In the genomic region with DNA sequence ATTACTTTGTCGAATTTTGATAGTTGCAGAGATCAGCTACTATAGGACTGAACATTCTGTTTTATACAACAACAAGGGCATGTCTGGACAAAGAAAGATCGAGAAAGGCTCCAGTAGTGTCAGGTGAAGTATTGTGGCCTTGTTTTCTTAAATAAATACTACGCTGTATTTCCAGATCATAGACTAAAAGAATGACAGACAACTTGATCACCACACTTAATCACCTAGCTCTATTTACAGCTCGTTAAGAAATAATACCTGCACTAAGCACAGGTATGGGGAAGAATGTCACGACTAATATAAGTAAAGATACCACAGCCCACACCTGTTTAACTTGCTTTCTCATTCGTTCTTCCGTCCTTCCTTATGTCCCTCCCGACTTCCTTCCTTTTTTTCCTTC, we compare ENCODE assay signal across 27 cellular contexts.
DNase-seq lines count a peak whose midpoint lies in the region; FAIRE-seq and TF ChIP-seq lines count a peak whose summit lies in the region.
"Had no signal": no experiment of that assay in that cellular context is flagged by ENCODE, and none has a peak within 500 bp of the region (broad histone marks: within the 10 kb centered on the region; RNA-seq: fewer than 3 reads in every experiment).

No MANE protein-coding gene starts in this region.

- H3K4me1 Mint-ChIP-seq in nephron = peaks cover 9% of the 10 kb centered on the region
- H3K4me1 Mint-ChIP-seq: activated T-helper 17 cell treated with anti-CD3 and anti-CD28 coated beads, Interleukin-2, amount 50 U/mL, for 72 hours had no signal

- H3K9me3 Mint-ChIP-seq in nephron = no peaks in the 10 kb centered on the region
- H3K9me3 Mint-ChIP-seq: activated T-helper 17 cell treated with anti-CD3 and anti-CD28 coated beads, Interleukin-2, amount 50 U/mL, for 72 hours; brain had no signal

- peak; percentile 37 for DNase-seq in DMS114 treated with DMSO at 0.1 percent for 48 hours (lab: John Stamatoyannopoulos, UW; ENCODE audit: unreplicated experiment)
- peak; percentile 39 to 45 for DNase-seq in NCI-H526 (lab: John Stamatoyannopoulos, UW)
- peak; percentile 56 for DNase-seq in bronchial epithelial cell (ENCODE audit: low read depth)
- DNase-seq in HCEC 1CT = no peak
- DNase-seq in kidney = no peak
- no peak for DNase-seq in HAP-1 (ENCODE audit: low spot score in 2 of 2)
- DNase-seq: activated CD4-positive, alpha-beta T cell treated with anti-CD3 and anti-CD28 coated beads for 48 hours; activated naive CD4-positive, alpha-beta T cell treated with anti-CD3 and anti-CD28 coated beads, Interleukin-2, amount 50 U/mL, for 16 hours; amniotic stem cell; KG1; left ventricle myocardium inferior; NCI-H1417 treated with DMSO at 0.1 percent for 48 hours; NCI-H2029 treated with DMSO at 0.1 percent for 48 hours; NCI-H226; right cardiac atrium; stimulated activated CD4-positive, alpha-beta T cell treated with anti-CD3 and anti-CD28 coated beads, Interleukin-1b, Interleukin-23, amount 100 ng/mL, for 48 hours; stimulated activated naive CD4-positive, alpha-beta T cell treated with Interleukin-2 at 50 U/mL for 16 hours; T-helper 2 cell; testis had no signal

- H3K27ac Mint-ChIP-seq in nephron = peak overlapping the region in 2 of 3 experiments; percentile 4 to 42
- H3K27ac Mint-ChIP-seq: activated T-helper 17 cell treated with anti-CD3 and anti-CD28 coated beads, Interleukin-2, amount 50 U/mL, for 72 hours had no signal

- no peaks in the 10 kb centered on the region for H3K27me3 ChIP-seq in bronchial epithelial cell (ENCODE audit: control insufficient read depth, insufficient read depth, low read length)
- no peaks in the 10 kb centered on the region for H3K27me3 ChIP-seq in HAP-1 (ENCODE audit: low read depth)
- H3K27me3 ChIP-seq: BLaER1 treated with 17β-estradiol and CSF1 and Interleukin-3, amounts not matched to agents 10 nM and 100 nM; testis had no signal

- no peak overlapping the region for H3K27ac ChIP-seq in kidney (ENCODE audit: low read depth in 2 of 2, low read length in 2 of 2)
- H3K27ac ChIP-seq: BLaER1 treated with 17β-estradiol and CSF1 and Interleukin-3, amounts not matched to agents 10 nM and 100 nM; HL-60; SK-N-MC had no signal

- H3K4me3 ChIP-seq in bronchial epithelial cell (ENCODE audit: low read depth, low read length) = no peak overlapping the region
- H3K4me3 ChIP-seq in kidney (ENCODE audit: low read length in 2 of 2) = no peak overlapping the region
- H3K4me3 ChIP-seq in HAP-1 = no peak overlapping the region
- H3K4me3 ChIP-seq: BLaER1 treated with 17β-estradiol and CSF1 and Interleukin-3, amounts not matched to agents 10 nM and 100 nM; left ventricle myocardium inferior; SK-N-MC; smooth muscle cell; testis had no signal

- FAIRE-seq in bronchial epithelial cell (lab: Jason Lieb, UNC) (no peak), kidney (lab: Jason Lieb, UNC) (no peak)
- FAIRE-seq: GM12891 had no signal

- intact Hi-C loops in kidney (cut with DNase I) = no loop called here

- H3K27me3 Mint-ChIP-seq in nephron (ENCODE audit: low read depth) = no peaks in the 10 kb centered on the region
- H3K27me3 Mint-ChIP-seq: activated T-helper 17 cell treated with anti-CD3 and anti-CD28 coated beads, Interleukin-2, amount 50 U/mL, for 72 hours; brain had no signal

- in situ Hi-C loops in HAP-1 (cut with MboI; ENCODE audit: low sequenced_read_pairs) = loop anchor here (25.0 kb wide), 1 partner anchor 212 kb away; no protein-coding TSS in a partner anchor

- H3K4me1 ChIP-seq in kidney (ENCODE audit: control insufficient read depth in 1 of 2, insufficient read depth in 1 of 2, low read depth in 1 of 2, low read length in 2 of 2) (no peaks in the 10 kb centered on the region), HAP-1 (no peaks in the 10 kb centered on the region)

- H3K9me3 ChIP-seq in kidney (ENCODE audit: control insufficient read depth in 1 of 2, low read length in 2 of 2) (no peaks in the 10 kb centered on the region), HAP-1 (no peaks in the 10 kb centered on the region)
- H3K9me3 ChIP-seq: BLaER1 treated with 17β-estradiol and CSF1 and Interleukin-3, amounts not matched to agents 10 nM and 100 nM; left ventricle myocardium inferior; testis had no signal

- TF ChIP-seq CTCF in bronchial epithelial cell (IDR thresholded peaks at IDR 0.05; ENCODE audit: insufficient read depth, low read length, severe bottlenecking) (no peak), nephron (IDR thresholded peaks at IDR 0.05; ENCODE audit: unreplicated experiment in 3 of 3) (no peak), kidney (IDR thresholded peaks at IDR 0.05; ENCODE audit: borderline replicate concordance, extremely low read depth, insufficient read depth) (no peak)

- H3K36me3 Mint-ChIP-seq in nephron (ENCODE audit: low read depth) = no peaks in the 10 kb centered on the region
- H3K36me3 Mint-ChIP-seq: brain had no signal

- H3K9ac ChIP-seq in kidney (ENCODE audit: low read length in 2 of 2) = no peak overlapping the region

- H3K4me3 Mint-ChIP-seq in nephron = no peak overlapping the region
- H3K4me3 Mint-ChIP-seq: activated T-helper 17 cell treated with anti-CD3 and anti-CD28 coated beads, Interleukin-2, amount 50 U/mL, for 72 hours; brain had no signal

- H3K36me3 ChIP-seq in bronchial epithelial cell (ENCODE audit: control insufficient read depth, insufficient read depth, low read length) (no peaks in the 10 kb centered on the region), kidney (ENCODE audit: control insufficient read depth in 1 of 2, insufficient read depth in 2 of 2, low read length in 2 of 2) (no peaks in the 10 kb centered on the region), HAP-1 (replicated peaks) (no peaks in the 10 kb centered on the region)
- H3K36me3 ChIP-seq: BLaER1 treated with 17β-estradiol and CSF1 and Interleukin-3, amounts not matched to agents 10 nM and 100 nM; left ventricle myocardium inferior had no signal

Comparison
In these comparisons a context has a peak if more than half of its experiments do, and no peak if none do; other contexts are left out.
1. DNase-seq: peak in DMS114 treated with DMSO at 0.1 percent for 48 hours (single experiment), NCI-H526 (2 of 2) and bronchial epithelial cell (single experiment); none in HCEC 1CT (single experiment), kidney (single experiment) and HAP-1 (0 of 2).